In genomic region chr11:40513281-40513680, GRCh38 we compare ENCODE assay signal across 18 cellular contexts.
DNase-seq lines count a peak whose midpoint lies in the region; ATAC-seq and TF ChIP-seq lines count a peak whose summit lies in the region.
"Had no signal": no experiment of that assay in that cellular context is flagged by ENCODE, and none has a peak within 500 bp of the region (broad histone marks: within the 10 kb centered on the region; RNA-seq: fewer than 3 reads in every experiment).

No MANE protein-coding gene starts in this region.

- POLR2A ChIA-PET in WTC11 (lab: Charles Lee) = no interaction called here

- H3K4me3 ChIP-seq in neural progenitor cell = no peak overlapping the region
- H3K4me3 ChIP-seq: GM23248 had no signal

- H3K27ac ChIP-seq in neural progenitor cell = peak overlapping the region; percentile 84
- H3K27ac ChIP-seq: GM23248 had no signal

- H3K27ac Mint-ChIP-seq in WTC11 = no peak overlapping the region
- H3K27ac Mint-ChIP-seq in neural progenitor cell = no peak overlapping the region
- H3K27ac Mint-ChIP-seq: CD4-positive, CD25-positive, alpha-beta regulatory T cell; T-helper 1 cell treated with Interleukin-12 subunit alpha and Interleukin-12 subunit beta and Interleukin-4 antibody, amounts not matched to agents 30 μg/mL and 1 μg/mL, for 36 hours had no signal

- H3K79me2 ChIP-seq in neural progenitor cell (ENCODE audit: low read depth) = no peaks in the 10 kb centered on the region

- H3K9ac ChIP-seq in neural progenitor cell = no peak overlapping the region
- H3K9ac ChIP-seq: GM23248 had no signal

- no peaks in the 10 kb centered on the region for H3K9me3 ChIP-seq in neural progenitor cell (ENCODE audit: low read depth)

- ATAC-seq in WTC11 (peak; percentile 66), GM21528 (IDR thresholded peaks at IDR 0.05; ENCODE audit: low FRiP score, unreplicated experiment) (no peak)

- H3K36me3 Mint-ChIP-seq in WTC11 (no peaks in the 10 kb centered on the region), neural progenitor cell (no peaks in the 10 kb centered on the region)
- H3K36me3 Mint-ChIP-seq: CD4-positive, CD25-positive, alpha-beta regulatory T cell had no signal

- no peaks in the 10 kb centered on the region for H4K20me1 ChIP-seq in neural progenitor cell (ENCODE audit: low read depth)

- TF ChIP-seq CTCF in WTC11 (IDR thresholded peaks at IDR 0.05) = no peak
- TF ChIP-seq CTCF in neural progenitor cell (IDR thresholded peaks at IDR 0.05) = no peak

- no peaks in the 10 kb centered on the region for H3K36me3 ChIP-seq in neural progenitor cell

- H3K27me3 Mint-ChIP-seq in WTC11 (ENCODE audit: low read depth) (no peaks in the 10 kb centered on the region), neural progenitor cell (ENCODE audit: insufficient read depth, low read depth) (no peaks in the 10 kb centered on the region)
- H3K27me3 Mint-ChIP-seq: CD4-positive, CD25-positive, alpha-beta regulatory T cell had no signal

- H3K9me3 Mint-ChIP-seq in WTC11 (peaks cover 8% of the 10 kb centered on the region), neural progenitor cell (no peaks in the 10 kb centered on the region)

- no peak overlapping the region for H3K4me3 Mint-ChIP-seq in WTC11
- H3K4me3 Mint-ChIP-seq in neural progenitor cell = no peak overlapping the region
- H3K4me3 Mint-ChIP-seq: CD4-positive, CD25-positive, alpha-beta regulatory T cell; T-helper 1 cell treated with Interleukin-12 subunit alpha and Interleukin-12 subunit beta and Interleukin-4 antibody, amounts not matched to agents 30 μg/mL and 1 μg/mL, for 36 hours had no signal

- DNase-seq in DMS153 treated with DMSO at 0.1 percent for 48 hours (lab: John Stamatoyannopoulos, UW; ENCODE audit: unreplicated experiment) = peak; percentile 4
- DNase-seq in H4 (ENCODE audit: low spot score) = peak; percentile 8
- DNase-seq in WTC11 (ENCODE audit: low spot score) = no peak
- DNase-seq in neural progenitor cell (ENCODE audit: low spot score) = peak; percentile 63
- no peak for DNase-seq in germinal center (ENCODE audit: low spot score)
- no peak for DNase-seq in activated CD8-positive, alpha-beta memory T cell treated with anti-CD3 and anti-CD28 coated beads, Interleukin-2, amount 50 U/mL, for 4 hours
- DNase-seq: CD4-positive, CD25-positive, alpha-beta regulatory T cell; GF-D8; GM23248; IMR-90; Karpas-422; NCI-H1417 treated with DMSO at 0.1 percent for 48 hours; NCI-H1930; NCI-H2171 treated with DMSO at 0.1 percent for 48 hours; NCI-H524; SIG-M5 had no signal

- H3K4me1 Mint-ChIP-seq in WTC11 (no peaks in the 10 kb centered on the region), neural progenitor cell (no peaks in the 10 kb centered on the region)
- H3K4me1 Mint-ChIP-seq: CD4-positive, CD25-positive, alpha-beta regulatory T cell had no signal

- H2AFZ ChIP-seq in neural progenitor cell (replicated peaks) = peak overlapping the region; percentile 52
- H2AFZ ChIP-seq: GM23248 had no signal

- peaks cover 10% of the 10 kb centered on the region for H3F3A ChIP-seq in neural progenitor cell (ENCODE audit: low read depth)

- peak overlapping the region; percentile 45 for H3K4me2 ChIP-seq in neural progenitor cell

- CTCF ChIA-PET in WTC11 (lab: Charles Lee) = no interaction called here

- no peaks in the 10 kb centered on the region for H3K27me3 ChIP-seq in neural progenitor cell

- H3K4me1 ChIP-seq in neural progenitor cell = peaks cover 12% of the 10 kb centered on the region

TF ChIP-seq in WTC11, 78 proteins besides CTCF, POLR2A, EP300 and RAD21 (continues in another document):
- TF ChIP-seq ZNF671 (CRISPR knock-in tag; IDR thresholded peaks at IDR 0.05) (no peak), ZNF232 (CRISPR knock-in tag; IDR thresholded peaks at IDR 0.05) (no peak), ZNF281 (CRISPR knock-in tag; IDR thresholded peaks at IDR 0.05) (no peak), MXD4 (CRISPR knock-in tag; IDR thresholded peaks at IDR 0.05; ENCODE audit: borderline replicate concordance) (no peak), NFATC4 (CRISPR knock-in tag; IDR thresholded peaks at IDR 0.05) (no peak), FOXK1 (CRISPR knock-in tag; IDR thresholded peaks at IDR 0.05) (no peak), NR3C1 (CRISPR knock-in tag; conservative IDR thresholded peaks at IDR 0.05; ENCODE audit: low read depth) (no peak), ATF6 (CRISPR knock-in tag; IDR thresholded peaks at IDR 0.05) (no peak), FOXP1 (CRISPR knock-in tag; IDR thresholded peaks at IDR 0.05; ENCODE audit: borderline replicate concordance) (no peak), TEAD1 (CRISPR knock-in tag; IDR thresholded peaks at IDR 0.05) (no peak), ZNF425 (CRISPR knock-in tag; conservative IDR thresholded peaks at IDR 0.05) (no peak), FOXJ3 (CRISPR knock-in tag; IDR thresholded peaks at IDR 0.05; ENCODE audit: borderline replicate concordance) (no peak), USF1 (CRISPR knock-in tag; IDR thresholded peaks at IDR 0.05) (no peak), ESRRA (CRISPR knock-in tag; IDR thresholded peaks at IDR 0.05; ENCODE audit: borderline replicate concordance) (no peak), ZNF396 (CRISPR knock-in tag; IDR thresholded peaks at IDR 0.05; ENCODE audit: borderline replicate concordance) (no peak)

Comparison
In these comparisons a context has a peak if more than half of its experiments do, and no peak if none do; other contexts are left out.
1. DNase-seq: peak in DMS153 treated with DMSO at 0.1 percent for 48 hours (single experiment), H4 (single experiment) and neural progenitor cell (single experiment); none in WTC11 (single experiment), germinal center (single experiment) and activated CD8-positive, alpha-beta memory T cell treated with anti-CD3 and anti-CD28 coated beads, Interleukin-2, amount 50 U/mL, for 4 hours (single experiment).